9 cellular contexts compared by ENCODE assay signal in genomic region chr12:104494816-104495158, GRCh38. TPM values are rescaled to one million over a fixed set of nuclear protein-coding genes. Genes with fewer than 3 reads are reported as not detected.
DNase-seq lines count a peak whose midpoint lies in the region; TF ChIP-seq lines count a peak whose summit lies in the region.
"Had no signal": no experiment of that assay in that cellular context is flagged by ENCODE, and none has a peak within 500 bp of the region (broad histone marks: within the 10 kb centered on the region; RNA-seq: fewer than 3 reads in every experiment).

No MANE protein-coding gene starts in this region.

- no peaks in the 10 kb centered on the region for H3K36me3 ChIP-seq in breast epithelium
- no peaks in the 10 kb centered on the region for H3K36me3 ChIP-seq in mammary epithelial cell (ENCODE audit: insufficient read depth, low read length)
- H3K36me3 ChIP-seq in transverse colon = no peaks in the 10 kb centered on the region

- DNase-seq in breast epithelium (ENCODE audit: low spot score in 2 of 2) = no peak
- DNase-seq in mammary epithelial cell = no peak
- peak; percentile 79 for DNase-seq in NB4 (ENCODE audit: low read depth)
- peak; percentile 75 for DNase-seq in fibroblast of mammary gland (ENCODE audit: low read depth)
- no peak for DNase-seq in transverse colon
- DNase-seq in HEK293T (ENCODE audit: extremely low spot score) = no peak
- no peak for DNase-seq in UCSD-AML1 (lab: John Stamatoyannopoulos, UW; ENCODE audit: unreplicated experiment)
- DNase-seq in NK-92 (lab: John Stamatoyannopoulos, UW; ENCODE audit: unreplicated experiment) = no peak

- H3K79me2 ChIP-seq in mammary epithelial cell (ENCODE audit: insufficient read depth, low read length) = peaks cover 72% of the 10 kb centered on the region

- H3K9me3 ChIP-seq in breast epithelium (no peaks in the 10 kb centered on the region), mammary epithelial cell (replicated peaks; ENCODE audit: insufficient read depth, low read length) (no peaks in the 10 kb centered on the region), transverse colon (no peaks in the 10 kb centered on the region)

- in situ Hi-C loops in mammary epithelial cell (cut with MboI; ENCODE audit: low sequenced_read_pairs in 2 of 2) = no loop called here
- in situ Hi-C loops in transverse colon (cut with MboI; ENCODE audit: low pct_ligation_motif_present in 1 of 4, low pct_unique_long_range_greater_than_20kb in 1 of 4, low sequenced_read_pairs in 3 of 4) = no loop called here

- intact Hi-C loops in breast epithelium (cut with DNase I; ENCODE audit: low total_unique reads) (no loop called here), mammary epithelial cell (cut with micrococcal nuclease) (no loop called here), transverse colon (cut with DNase I; ENCODE audit: low total_unique reads) (no loop called here)

- H3K4me2 ChIP-seq in mammary epithelial cell (ENCODE audit: insufficient read depth, low read depth, low read length) = no peak overlapping the region

- no peaks in the 10 kb centered on the region for H4K20me1 ChIP-seq in mammary epithelial cell (ENCODE audit: insufficient read depth, low read length)

- H3K27me3 ChIP-seq in breast epithelium = no peaks in the 10 kb centered on the region
- H3K27me3 ChIP-seq in mammary epithelial cell (ENCODE audit: insufficient read depth, low read length) = no peaks in the 10 kb centered on the region
- no peaks in the 10 kb centered on the region for H3K27me3 ChIP-seq in transverse colon

- H3K27ac ChIP-seq in breast epithelium (peak overlapping the region; percentile 77 to 89), mammary epithelial cell (ENCODE audit: insufficient read depth, low read depth, low read length) (no peak overlapping the region), transverse colon (peak overlapping the region; percentile 14 to 72 (median 38))
- H3K27ac ChIP-seq: C4-2B had no signal

- no TSS peak for BruUV-seq in mammary epithelial cell (replicated peaks; lab: Mats Ljungman, UMichigan)

- TF ChIP-seq CTCF in breast epithelium (IDR thresholded peaks at IDR 0.05) = no peak
- no peak for TF ChIP-seq CTCF in mammary epithelial cell (conservative IDR thresholded peaks at IDR 0.05 in 1 of 2, IDR thresholded peaks at IDR 0.05 in 1 of 2; ENCODE audit: extremely low read depth in 1 of 2, insufficient read depth in 1 of 2, low read depth in 1 of 2, low read length in 2 of 2)
- TF ChIP-seq CTCF in NB4 (IDR thresholded peaks at IDR 0.05; ENCODE audit: low read depth, low read length) = no peak
- TF ChIP-seq CTCF in fibroblast of mammary gland (conservative IDR thresholded peaks at IDR 0.05; ENCODE audit: control insufficient read depth, insufficient read depth, low read depth, low read length) = no peak
- TF ChIP-seq CTCF in transverse colon (IDR thresholded peaks at IDR 0.05) = no peak

- CTCF ChIA-PET in mammary epithelial cell (lab: Charles Lee; ENCODE audit: low non-redundant PET) (no interaction called here), HEK293T (lab: Yijun Ruan, JAX) (no interaction called here)

- dilution Hi-C loops in mammary epithelial cell (cut with HindIII; ENCODE audit: low sequenced_read_pairs) = loop anchor here (5.0 kb wide), 1 partner anchor 88 kb away; no protein-coding TSS in a partner anchor

- H3K4me3 ChIP-seq in breast epithelium = peak overlapping the region in 2 of 3 donors; percentile 3 to 4
- no peak overlapping the region for H3K4me3 ChIP-seq in mammary epithelial cell (replicated peaks in 1 of 3; ENCODE audit: insufficient read depth in 1 of 3, low read depth in 2 of 3, low read length in 3 of 3)
- no peak overlapping the region for H3K4me3 ChIP-seq in NB4 (ENCODE audit: low read depth, low read length)
- H3K4me3 ChIP-seq in fibroblast of mammary gland (ENCODE audit: control insufficient read depth, low read depth, low read length) = no peak overlapping the region
- H3K4me3 ChIP-seq in transverse colon = no peak overlapping the region

- no peak for TF ChIP-seq EP300 in transverse colon (IDR thresholded peaks at IDR 0.05; ENCODE audit: low read depth)

- H3K4me1 ChIP-seq in breast epithelium (peaks cover 0 to 4% of the 10 kb centered on the region in 2 donors), mammary epithelial cell (ENCODE audit: insufficient read depth, low read length) (no peaks in the 10 kb centered on the region), transverse colon (peaks cover 0 to 28% (median 0%) of the 10 kb centered on the region in 4 donors)

- TF ChIP-seq POLR2A in breast epithelium (IDR thresholded peaks at IDR 0.05) (no peak), NB4 (IDR thresholded peaks at IDR 0.05; ENCODE audit: extremely low read depth, insufficient read length) (no peak), transverse colon (IDR thresholded peaks at IDR 0.05) (no peak)

- no peak overlapping the region for H2AFZ ChIP-seq in mammary epithelial cell (ENCODE audit: low read depth, low read length)

- H3K9ac ChIP-seq in mammary epithelial cell (ENCODE audit: insufficient read depth, low read length) = no peak overlapping the region

- POLR2A ChIA-PET in HEK293T (lab: Yijun Ruan, JAX) = no interaction called here

- WGBS in mammary epithelial cell (ENCODE audit: low coverage, missing lambda C conversion rate) = 93% methylated on average over 5 of the region's 5 CpGs
- WGBS in transverse colon (ENCODE audit: low coverage in 1 of 2), 2 donors = 59 to 69% methylated on average over 5 of the region's 5 CpGs

TF ChIP-seq in HEK293T, 16 proteins besides CTCF, POLR2A, EP300 and RAD21:
- TF ChIP-seq L3MBTL2 (conservative IDR thresholded peaks at IDR 0.05) (no peak), TARDBP (IDR thresholded peaks at IDR 0.05) (no peak), ELF4 (IDR thresholded peaks at IDR 0.05) (no peak), FOXM1 (IDR thresholded peaks at IDR 0.05; ENCODE audit: borderline replicate concordance) (no peak)

RNA-seq across cellular contexts. Expression of gene CHST11, which starts 38.0 kb away (rescaled TPM):
- total RNA-seq in breast epithelium (10 to 100 TPM; 12.5 to 16.4 (median 15.5) TPM), mammary epithelial cell (10 to 100 TPM in 1 of 2 donors, 1 to 10 TPM in 1; 7.7 to 35.5 TPM), transverse colon (100 to 1,000 TPM in 1 of 4 donors, 10 to 100 TPM in 2, 1 to 10 TPM in 1; 4.2 to 123 (median 31.5) TPM)
- polyA plus RNA-seq in mammary epithelial cell = 30.3 TPM
- 64.5 TPM for polyA minus RNA-seq in mammary epithelial cell

Comparison
In these comparisons a context has a peak if more than half of its experiments do, and no peak if none do; other contexts are left out.
1. H3K4me3 ChIP-seq: peak in breast epithelium (2 of 3); none in mammary epithelial cell (0 of 3), NB4 (single experiment), fibroblast of mammary gland (single experiment) and transverse colon (0 of 4).
2. DNase-seq: peak in NB4 (single experiment) and fibroblast of mammary gland (single experiment); none in breast epithelium (0 of 2), mammary epithelial cell (single experiment), transverse colon (single experiment), HEK293T (single experiment), UCSD-AML1 (single experiment) and NK-92 (single experiment).